In genomic region chr11:33514079-33514690, GRCh38 we compare ENCODE assay signal across 1 cellular context.
TF ChIP-seq lines count a peak whose summit lies in the region.

No MANE protein-coding gene starts in this region.

TF ChIP-seq in K562, 482 proteins besides CTCF, POLR2A, EP300 and RAD21 (continued from another document):
- TF ChIP-seq ZNF408 (CRISPR knock-in tag; IDR thresholded peaks at IDR 0.05; ENCODE audit: low read depth), result no peak
- no peak for TF ChIP-seq CREB1 (IDR thresholded peaks at IDR 0.05)
- no peak for TF ChIP-seq CREB1 (CRISPR knock-in tag; IDR thresholded peaks at IDR 0.05)
- TF ChIP-seq MAFG (tag; conservative IDR thresholded peaks at IDR 0.05), result peak; percentile 52; the same call in 1 of the 2 replicates
- no peak for TF ChIP-seq RFX5 (IDR thresholded peaks at IDR 0.05; ENCODE audit: low read depth, low read length)
